In genomic region chr21:25895565-25896205, GRCh38 we compare ENCODE assay signal across 9 cellular contexts.
DNase-seq lines count a peak whose midpoint lies in the region; ATAC-seq and TF ChIP-seq lines count a peak whose summit lies in the region.
"Had no signal": no experiment of that assay in that cellular context is flagged by ENCODE, and none has a peak within 500 bp of the region (broad histone marks: within the 10 kb centered on the region; RNA-seq: fewer than 3 reads in every experiment).

No MANE protein-coding gene starts in this region.

- peaks cover 0 to 6% of the 10 kb centered on the region in 2 donors for H3K36me3 Mint-ChIP-seq in activated T-cell treated with anti-CD3 and anti-CD28 coated beads, Interleukin-2, amount 50 U/mL, for 72 hours (ENCODE audit: insufficient read depth in 2 of 2)

- WGBS in suprapubic skin, result 14% methylated on average over 6 of the region's 6 CpGs

- TF ChIP-seq CTCF in suprapubic skin (IDR thresholded peaks at IDR 0.05), result peak; percentile 42 to 51

- no peak overlapping the region for H3K4me3 Mint-ChIP-seq in activated T-cell treated with anti-CD3 and anti-CD28 coated beads, Interleukin-2, amount 50 U/mL, for 72 hours
- H3K4me3 Mint-ChIP-seq: activated naive CD4-positive, alpha-beta T cell treated with anti-CD3 and anti-CD28 coated beads, Interleukin-2, amount 50 U/mL, for 24 hours had no signal

- peak in 1 of 2 donors; percentile 5 for DNase-seq in activated T-cell treated with anti-CD3 and anti-CD28 coated beads, Interleukin-2, amount 50 U/mL, for 72 hours
- no peak for DNase-seq in activated T-cell treated with anti-CD3 and anti-CD28 coated beads for 4 hours
- peak; percentile 42 for DNase-seq in NCI-H2029 treated with DMSO at 0.1 percent for 48 hours (lab: John Stamatoyannopoulos, UW)
- peak; percentile 15 for DNase-seq in activated naive CD4-positive, alpha-beta T cell treated with anti-CD3 and anti-CD28 coated beads, Interleukin-2, amount 50 U/mL, for 16 hours
- no peak for DNase-seq in left ventricle myocardium superior
- no peak for DNase-seq in suprapubic skin (ENCODE audit: low spot score in 2 of 2)
- DNase-seq in LoVo (ENCODE audit: low spot score), result no peak

- H3K9me3 Mint-ChIP-seq in activated T-cell treated with anti-CD3 and anti-CD28 coated beads, Interleukin-2, amount 50 U/mL, for 72 hours, result no peaks in the 10 kb centered on the region
- H3K9me3 Mint-ChIP-seq: activated naive CD4-positive, alpha-beta T cell treated with anti-CD3 and anti-CD28 coated beads, Interleukin-2, amount 50 U/mL, for 24 hours had no signal

- no peak overlapping the region for H3K27ac ChIP-seq in suprapubic skin

- no peak for TF ChIP-seq EP300 in suprapubic skin (IDR thresholded peaks at IDR 0.05)

- no peaks in the 10 kb centered on the region for H3K27me3 Mint-ChIP-seq in activated T-cell treated with anti-CD3 and anti-CD28 coated beads, Interleukin-2, amount 50 U/mL, for 72 hours (ENCODE audit: low read depth)
- H3K27me3 Mint-ChIP-seq: activated naive CD4-positive, alpha-beta T cell treated with anti-CD3 and anti-CD28 coated beads, Interleukin-2, amount 50 U/mL, for 24 hours had no signal

- H3K36me3 ChIP-seq in suprapubic skin, result peaks cover 14% of the 10 kb centered on the region

- H3K4me1 ChIP-seq in suprapubic skin, result peaks cover 9% of the 10 kb centered on the region

- TF ChIP-seq POLR2A in suprapubic skin (IDR thresholded peaks at IDR 0.05), result no peak

- H3K4me3 ChIP-seq in suprapubic skin, result no peak overlapping the region

- no peaks in the 10 kb centered on the region for H3K27me3 ChIP-seq in suprapubic skin

- peak; percentile 50 to 51 for ATAC-seq in activated T-cell treated with anti-CD3 and anti-CD28 coated beads, Interleukin-2, amount 50 U/mL, for 72 hours (replicated peaks in 1 of 2)
- ATAC-seq in HG02623 (IDR thresholded peaks at IDR 0.05; ENCODE audit: unreplicated experiment) (peak; percentile 75), left ventricle myocardium superior (peak; percentile 63)

- intact Hi-C loops in left ventricle myocardium superior (cut with micrococcal nuclease), result loop anchor here (10.0 kb wide), 1 partner anchor 279 kb away; the partner anchor contains the start of gene APP

- H3K9me3 ChIP-seq in suprapubic skin, result no peaks in the 10 kb centered on the region

- no peak overlapping the region for H3K27ac Mint-ChIP-seq in activated T-cell treated with anti-CD3 and anti-CD28 coated beads, Interleukin-2, amount 50 U/mL, for 72 hours
- H3K27ac Mint-ChIP-seq: activated naive CD4-positive, alpha-beta T cell treated with anti-CD3 and anti-CD28 coated beads, Interleukin-2, amount 50 U/mL, for 24 hours had no signal

- peaks cover 13% of the 10 kb centered on the region for H3K4me1 Mint-ChIP-seq in activated T-cell treated with anti-CD3 and anti-CD28 coated beads, Interleukin-2, amount 50 U/mL, for 72 hours (ENCODE audit: low read depth)

Comparison
In these comparisons a context has a peak if more than half of its experiments do, and no peak if none do; other contexts are left out.
1. DNase-seq: peak in NCI-H2029 treated with DMSO at 0.1 percent for 48 hours (single experiment) and activated naive CD4-positive, alpha-beta T cell treated with anti-CD3 and anti-CD28 coated beads, Interleukin-2, amount 50 U/mL, for 16 hours (single experiment); none in activated T-cell treated with anti-CD3 and anti-CD28 coated beads for 4 hours (single experiment), left ventricle myocardium superior (single experiment), suprapubic skin (0 of 2) and LoVo (single experiment).
2. Peak in every context shown above with its lines, with median percentiles within 50 percentile points of each other: ATAC-seq.